Comparison of ENCODE assay signal across 9 cellular contexts in the genomic region with DNA sequence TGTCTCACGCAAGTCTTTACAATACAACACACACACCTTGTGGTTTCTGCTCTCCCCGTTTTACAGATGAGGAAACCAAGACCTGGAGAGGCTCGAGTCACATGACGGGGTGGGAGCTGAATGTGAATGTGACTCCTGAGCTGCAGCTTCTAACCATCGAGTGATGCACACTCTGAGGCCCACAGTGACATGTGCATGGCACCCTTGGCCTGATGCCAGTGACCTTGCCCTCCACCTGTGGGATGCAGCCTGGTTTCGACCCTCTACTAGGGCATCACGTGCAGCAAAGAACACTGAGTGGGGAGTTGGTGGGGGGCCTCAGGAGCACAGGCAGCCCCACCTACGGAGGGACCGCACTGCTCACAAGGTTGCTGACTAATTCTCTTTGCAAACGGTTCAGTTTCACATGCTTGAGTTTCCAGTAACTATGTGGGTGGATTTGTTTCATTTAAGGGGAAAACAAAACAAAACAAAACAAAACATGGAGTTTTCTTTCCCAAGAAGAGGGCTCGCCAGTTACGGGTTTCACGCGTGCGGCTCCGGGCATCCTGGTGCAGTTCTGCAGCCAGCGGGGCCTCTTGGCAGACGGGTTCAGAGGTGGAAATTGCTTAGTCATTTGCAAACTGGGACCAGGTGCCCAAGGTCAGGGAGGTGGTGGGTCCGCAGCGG. TPM values are rescaled to one million over a fixed set of nuclear protein-coding genes. Genes with fewer than 3 reads are reported as not detected.
DNase-seq lines count a peak whose midpoint lies in the region; ATAC-seq lines count a peak whose summit lies in the region.
"Had no signal": no experiment of that assay in that cellular context is flagged by ENCODE, and none has a peak within 500 bp of the region (broad histone marks: within the 10 kb centered on the region; RNA-seq: fewer than 3 reads in every experiment).

No MANE protein-coding gene starts in this region.

- H3K27ac Mint-ChIP-seq in T-helper 17 cell = peak overlapping the region; percentile 83
- peak overlapping the region; percentile 4 to 38 for H3K27ac Mint-ChIP-seq in effector memory CD8-positive, alpha-beta T cell
- H3K27ac Mint-ChIP-seq: memory B cell had no signal

- H3K4me3 Mint-ChIP-seq in T-helper 17 cell = peak overlapping the region; percentile 69
- peak overlapping the region; percentile 40 to 49 for H3K4me3 Mint-ChIP-seq in effector memory CD8-positive, alpha-beta T cell
- H3K4me3 Mint-ChIP-seq: memory B cell had no signal

- peak; percentile 36 for ATAC-seq in T-helper 17 cell
- no peak for ATAC-seq in effector memory CD8-positive, alpha-beta T cell (replicated peaks)
- ATAC-seq in HG03432 (IDR thresholded peaks at IDR 0.05; ENCODE audit: unreplicated experiment) = no peak
- no peak for ATAC-seq in HG02571 (IDR thresholded peaks at IDR 0.05; ENCODE audit: unreplicated experiment)
- ATAC-seq in HG02852 (IDR thresholded peaks at IDR 0.05; ENCODE audit: unreplicated experiment) = no peak

- no peaks in the 10 kb centered on the region for H3K27me3 Mint-ChIP-seq in T-helper 17 cell
- peaks cover 0 to 15% of the 10 kb centered on the region in 2 donors for H3K27me3 Mint-ChIP-seq in effector memory CD8-positive, alpha-beta T cell
- H3K27me3 Mint-ChIP-seq: memory B cell had no signal

- no peaks in the 10 kb centered on the region for H3K36me3 Mint-ChIP-seq in T-helper 17 cell (ENCODE audit: low read depth)
- no peaks in the 10 kb centered on the region for H3K36me3 Mint-ChIP-seq in effector memory CD8-positive, alpha-beta T cell (ENCODE audit: insufficient read depth)
- H3K36me3 Mint-ChIP-seq: memory B cell had no signal

- H3K4me1 Mint-ChIP-seq in T-helper 17 cell = peaks cover 24% of the 10 kb centered on the region
- peaks cover 9 to 15% of the 10 kb centered on the region in 2 donors for H3K4me1 Mint-ChIP-seq in effector memory CD8-positive, alpha-beta T cell (ENCODE audit: low read depth in 2 of 2)

- no peaks in the 10 kb centered on the region for H3K9me3 ChIP-seq in T-helper 17 cell (ENCODE audit: control insufficient read depth, low read length, poor library complexity, severe bottlenecking)

- DNase-seq in EL (peak; percentile 31), T-helper 17 cell (no peak), NOMO-1 treated with DMSO at 0.1 percent for 48 hours (lab: John Stamatoyannopoulos, UW; ENCODE audit: unreplicated experiment) (no peak)
- DNase-seq in effector memory CD8-positive, alpha-beta T cell = no peak
- peak; percentile 78 for DNase-seq in stimulated activated CD4-positive, alpha-beta T cell treated with anti-CD3 and anti-CD28 coated beads, Interleukin-15, amount 100 ng/mL, for 24 hours

- H3K9me3 Mint-ChIP-seq in effector memory CD8-positive, alpha-beta T cell = no peaks in the 10 kb centered on the region
- H3K9me3 Mint-ChIP-seq: memory B cell had no signal

RNA-seq across cellular contexts. Expression of gene SPSB1, which starts 22.9 kb away (rescaled TPM):
- 1 to 10 TPM; 7.7 to 9.2 TPM for total RNA-seq in T-helper 17 cell

Comparison
In these comparisons a context has a peak if more than half of its experiments do, and no peak if none do; other contexts are left out.
1. DNase-seq: peak in EL (single experiment) and stimulated activated CD4-positive, alpha-beta T cell treated with anti-CD3 and anti-CD28 coated beads, Interleukin-15, amount 100 ng/mL, for 24 hours (single experiment); none in T-helper 17 cell (0 of 3), effector memory CD8-positive, alpha-beta T cell (0 of 3) and NOMO-1 treated with DMSO at 0.1 percent for 48 hours (single experiment).